Comparison of ENCODE assay signal across 8 cellular contexts in genomic region chr16:29806641-29807425, GRCh38. TPM values are rescaled to one million over a fixed set of nuclear protein-coding genes. Genes with fewer than 3 reads are reported as not detected.
DNase-seq lines count a peak whose midpoint lies in the region; TF ChIP-seq lines count a peak whose summit lies in the region.

No MANE protein-coding gene starts in this region.

- H3K27me3 ChIP-seq in mononuclear cell (ENCODE audit: insufficient read depth, low read length) (no peaks in the 10 kb centered on the region), tibial artery (no peaks in the 10 kb centered on the region)

- H3K27ac ChIP-seq in VCaP (peak overlapping the region; percentile 92), tibial artery (peak overlapping the region; percentile 90 to 97)

- H3K9me3 ChIP-seq in mononuclear cell (ENCODE audit: low read depth, low read length) (no peaks in the 10 kb centered on the region), tibial artery (no peaks in the 10 kb centered on the region)

- H3K4me1 ChIP-seq in mononuclear cell (ENCODE audit: insufficient read depth, low read length), result peaks cover 60% of the 10 kb centered on the region
- H3K4me1 ChIP-seq in tibial artery, result peaks cover 18 to 54% (median 44%) of the 10 kb centered on the region in 4 donors

- TF ChIP-seq CTCF in VCaP (conservative IDR thresholded peaks at IDR 0.05) (no peak), tibial artery (IDR thresholded peaks at IDR 0.05) (no peak)

- H3K4me3 ChIP-seq in mononuclear cell (ENCODE audit: low read length) (peak overlapping the region; percentile 54), tibial artery (peak overlapping the region; percentile 73 to 88)

- peaks cover 11 to 21% (median 13%) of the 10 kb centered on the region in 3 donors for H3K36me3 ChIP-seq in tibial artery

- peak; percentile 57 to 70 for DNase-seq in NCI-H524 (lab: John Stamatoyannopoulos, UW)
- DNase-seq in NCI-H524 treated with DMSO at 0.1 percent for 48 hours (lab: John Stamatoyannopoulos, UW), result no peak
- peak; percentile 56 for DNase-seq in NCI-H1105 (lab: John Stamatoyannopoulos, UW)
- DNase-seq in dermis blood vessel endothelial cell, result peak; percentile 45
- peak in 1 of 2 donors; percentile 85 for DNase-seq in tibial artery
- no peak for DNase-seq in GM03348 (ENCODE audit: low spot score)

- intact Hi-C loops in tibial artery (cut with DNase I; ENCODE audit: low total_unique reads), result no loop called here

RNA-seq across cellular contexts. Expression of gene MAZ, which starts 0.5 kb away (rescaled TPM):
- total RNA-seq in dermis blood vessel endothelial cell (130 and 265 TPM in 2 replicates), mononuclear cell (132 TPM)

RNA-seq across cellular contexts. Expression of gene PRRT2, which starts 5.2 kb away (rescaled TPM):
- total RNA-seq in dermis blood vessel endothelial cell (0.68 TPM in 1 of 2 replicates, not detected in the other), mononuclear cell (0.52 TPM)

RNA-seq across cellular contexts. Expression of gene PAGR1, which starts 9.1 kb away (rescaled TPM):
- total RNA-seq in dermis blood vessel endothelial cell, result 23.5 and 30.1 TPM in 2 replicates
- 14.4 TPM for total RNA-seq in mononuclear cell

RNA-seq across cellular contexts. Expression of gene MVP, which starts 13.4 kb away (rescaled TPM):
- 222 and 262 TPM in 2 replicates for total RNA-seq in dermis blood vessel endothelial cell
- total RNA-seq in mononuclear cell, result 75.6 TPM

RNA-seq across cellular contexts. Expression of gene KIF22, which starts 16.3 kb away (rescaled TPM):
- 26.7 and 76.9 TPM in 2 replicates for total RNA-seq in dermis blood vessel endothelial cell
- 78.5 TPM for total RNA-seq in mononuclear cell

Comparison
In these comparisons a context has a peak if more than half of its experiments do, and no peak if none do; other contexts are left out.
1. DNase-seq: peak in NCI-H524 (2 of 2), NCI-H1105 (single experiment) and dermis blood vessel endothelial cell (single experiment); none in NCI-H524 treated with DMSO at 0.1 percent for 48 hours (single experiment) and GM03348 (single experiment).